8 cellular contexts compared by ENCODE assay signal in the genomic region with DNA sequence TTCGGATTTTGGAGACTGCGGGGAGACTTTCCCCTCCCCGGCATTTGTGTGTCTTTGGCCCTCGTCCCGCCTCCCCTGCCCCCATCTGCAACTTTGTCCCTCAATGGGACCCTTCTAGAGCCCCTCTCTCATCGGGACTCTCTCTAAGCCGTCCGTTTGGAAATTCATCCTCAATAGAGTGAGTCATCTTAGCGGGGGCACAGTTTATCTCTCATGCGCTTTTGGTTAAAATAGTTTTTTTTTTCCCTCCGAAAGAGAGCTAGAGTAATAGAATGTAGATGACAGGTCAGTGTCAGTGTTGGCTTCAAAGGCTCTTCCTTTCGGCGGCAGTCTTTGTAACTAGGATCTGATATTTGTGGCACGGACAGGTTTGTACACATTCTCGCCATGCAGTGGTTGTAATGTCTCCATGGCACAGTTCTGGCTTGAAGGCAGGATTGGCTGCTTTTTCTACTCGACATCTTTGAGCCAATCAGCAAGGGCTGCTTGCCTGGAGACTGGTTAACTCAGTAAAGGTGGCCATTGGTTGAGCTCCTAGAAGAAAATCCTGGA. TPM values are rescaled to one million over a fixed set of nuclear protein-coding genes. Genes with fewer than 3 reads are reported as not detected.
A peak's percentile ranks its signal among the peaks of the same experiment; 100 is the strongest.
DNase-seq lines count a peak whose midpoint lies in the region; ATAC-seq and TF ChIP-seq lines count a peak whose summit lies in the region.

No MANE protein-coding gene starts in this region.

- peak overlapping the region; percentile 68 to 96 (median 87) for H3K4me3 ChIP-seq in BLaER1 treated with 17β-estradiol and CSF1 and Interleukin-3, amounts not matched to agents 10 nM and 100 nM
- peak overlapping the region; percentile 61 to 78 for H3K4me3 ChIP-seq in left lung

- intact Hi-C loops in activated CD4-positive, alpha-beta T cell treated with anti-CD3 and anti-CD28 coated beads, Interleukin-2, amount 10 ng/mL, durations not matched to agents 24 days and 14 days (cut with micrococcal nuclease) = loop anchor here (2.0 to 10.0 kb wide), 7 partner anchors 65 to 705 kb away; a partner anchor contains a TSS
- intact Hi-C loops in left lung (cut with DNase I) = loop anchor here in 1 of 2 donors (10.0 kb wide), 1 partner anchor 267 kb away; no protein-coding TSS in a partner anchor

- H3K27me3 ChIP-seq in BLaER1 treated with 17β-estradiol and CSF1 and Interleukin-3, amounts not matched to agents 10 nM and 100 nM = no peaks in the 10 kb centered on the region
- no peaks in the 10 kb centered on the region for H3K27me3 ChIP-seq in left lung

- peaks cover 13% of the 10 kb centered on the region for H3K36me3 Mint-ChIP-seq in activated CD4-positive, alpha-beta T cell treated with anti-CD3 and anti-CD28 coated beads, Interleukin-2, amount 10 ng/mL, durations not matched to agents 24 days and 14 days (ENCODE audit: low read depth)

- peak overlapping the region; percentile 98 to 100 (median 100) for H3K9ac ChIP-seq in BLaER1 treated with 17β-estradiol and CSF1 and Interleukin-3, amounts not matched to agents 10 nM and 100 nM

- peak overlapping the region; percentile 98 for H3K27ac Mint-ChIP-seq in activated CD4-positive, alpha-beta T cell treated with anti-CD3 and anti-CD28 coated beads, Interleukin-2, amount 10 ng/mL, durations not matched to agents 24 days and 14 days

- H3K9me3 Mint-ChIP-seq in activated CD4-positive, alpha-beta T cell treated with anti-CD3 and anti-CD28 coated beads, Interleukin-2, amount 10 ng/mL, durations not matched to agents 24 days and 14 days = no peaks in the 10 kb centered on the region

- peak overlapping the region; percentile 81 to 99 (median 94) for H3K4me2 ChIP-seq in BLaER1 treated with 17β-estradiol and CSF1 and Interleukin-3, amounts not matched to agents 10 nM and 100 nM

- peaks cover 32% of the 10 kb centered on the region for H3K4me1 Mint-ChIP-seq in activated CD4-positive, alpha-beta T cell treated with anti-CD3 and anti-CD28 coated beads, Interleukin-2, amount 10 ng/mL, durations not matched to agents 24 days and 14 days

- ATAC-seq in HG03457 (IDR thresholded peaks at IDR 0.05; ENCODE audit: unreplicated experiment) (peak; percentile 52), left lung (peak; percentile 75)

- no peaks in the 10 kb centered on the region for H3K9me3 ChIP-seq in BLaER1 treated with 17β-estradiol and CSF1 and Interleukin-3, amounts not matched to agents 10 nM and 100 nM (replicated peaks in 1 of 11)
- H3K9me3 ChIP-seq in left lung = no peaks in the 10 kb centered on the region

- H3K27me3 Mint-ChIP-seq in activated CD4-positive, alpha-beta T cell treated with anti-CD3 and anti-CD28 coated beads, Interleukin-2, amount 10 ng/mL, durations not matched to agents 24 days and 14 days = peaks cover 3% of the 10 kb centered on the region

- H3K4me1 ChIP-seq in BLaER1 treated with 17β-estradiol and CSF1 and Interleukin-3, amounts not matched to agents 10 nM and 100 nM = peaks cover 25 to 38% (median 34%) of the 10 kb centered on the region in 10 experiments
- peaks cover 0 to 29% of the 10 kb centered on the region in 2 donors for H3K4me1 ChIP-seq in left lung

- H3K4me3 Mint-ChIP-seq in activated CD4-positive, alpha-beta T cell treated with anti-CD3 and anti-CD28 coated beads, Interleukin-2, amount 10 ng/mL, durations not matched to agents 24 days and 14 days = peak overlapping the region; percentile 91

- H3K36me3 ChIP-seq in BLaER1 treated with 17β-estradiol and CSF1 and Interleukin-3, amounts not matched to agents 10 nM and 100 nM = peaks cover 6 to 35% (median 29%) of the 10 kb centered on the region in 11 experiments; a peak in 19 of 22 replicates
- peaks cover 0 to 5% of the 10 kb centered on the region in 2 donors for H3K36me3 ChIP-seq in left lung

- DNase-seq in GM19240 (ENCODE audit: insufficient read length, low spot score) = peak; percentile 85
- DNase-seq in NCI-H510A treated with DMSO at 0.1 percent for 48 hours (lab: John Stamatoyannopoulos, UW) = peak; percentile 83
- peak; percentile 94 for DNase-seq in activated CD4-positive, alpha-beta T cell treated with anti-CD3 and anti-CD28 coated beads, Interleukin-2, amount 10 ng/mL, durations not matched to agents 24 days and 14 days
- DNase-seq in dedifferentiated amniotic fluid mesenchymal stem cell (ENCODE audit: extremely low spot score) = peak; percentile 98
- DNase-seq in left lung = peak in 1 of 2 donors; percentile 75
- peak; percentile 75 for DNase-seq in stimulated activated CD4-positive, alpha-beta T cell treated with anti-CD3 and anti-CD28 coated beads, Interleukin-4, amount 100 ng/mL, for 24 hours

- peak overlapping the region; percentile 99 to 100 (median 100) for H3K27ac ChIP-seq in BLaER1 treated with 17β-estradiol and CSF1 and Interleukin-3, amounts not matched to agents 10 nM and 100 nM
- H3K27ac ChIP-seq in left lung = peak overlapping the region; percentile 100

- peaks cover 0 to 28% (median under 1%) of the 10 kb centered on the region in 11 experiments; a peak in 6 of 22 replicates for H4K20me1 ChIP-seq in BLaER1 treated with 17β-estradiol and CSF1 and Interleukin-3, amounts not matched to agents 10 nM and 100 nM

- no peak for TF ChIP-seq CTCF in left lung (IDR thresholded peaks at IDR 0.05)

RNA-seq across cellular contexts. Expression of a gene that starts 1.0 kb away (rescaled TPM):
- 24.5 and 24.7 TPM in 2 replicates for total RNA-seq in activated CD4-positive, alpha-beta T cell treated with anti-CD3 and anti-CD28 coated beads, Interleukin-2, amount 10 ng/mL, durations not matched to agents 24 days and 14 days
- 1 to 10 TPM; 5.9 to 6.9 TPM for total RNA-seq in left lung
